2 cellular contexts compared by ENCODE assay signal in the genomic region with DNA sequence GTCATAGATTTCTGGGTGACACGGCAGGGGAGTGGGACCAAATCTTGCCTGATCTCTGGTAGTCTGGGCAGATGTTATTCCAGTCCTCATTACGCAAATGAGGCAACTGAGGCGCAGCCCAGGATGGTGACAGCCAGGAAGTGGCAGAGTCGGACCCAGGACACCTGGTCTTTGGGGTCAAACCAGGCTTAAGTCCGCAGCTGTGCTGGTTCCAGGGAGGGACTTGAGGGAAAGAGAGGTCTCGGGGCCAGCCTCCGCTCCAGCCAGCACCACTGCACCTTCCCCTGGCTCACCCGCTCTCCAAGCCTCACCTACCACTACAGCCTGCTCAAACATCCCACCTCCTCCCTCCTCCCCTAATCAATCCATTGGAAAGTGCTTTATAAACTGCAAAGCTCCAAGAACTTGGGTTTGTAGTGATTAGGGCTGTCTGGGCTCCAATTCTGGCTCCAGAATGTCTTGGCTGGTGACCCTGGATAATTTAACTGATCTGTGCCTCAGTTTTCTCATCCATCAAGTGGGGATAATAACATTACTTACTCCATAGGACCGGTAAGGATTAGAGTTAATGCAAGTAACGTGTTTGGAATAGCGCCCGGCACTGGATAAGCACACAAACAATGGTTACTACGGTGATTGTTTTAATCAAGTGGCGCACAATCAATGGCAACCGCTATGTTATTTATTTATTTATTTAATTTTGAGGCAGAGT.
TF ChIP-seq lines count a peak whose summit lies in the region.

No MANE protein-coding gene starts in this region.

TF ChIP-seq in H1, 55 proteins besides CTCF, POLR2A, EP300 and RAD21:
- TF ChIP-seq POLR2AphosphoS5 (IDR thresholded peaks at IDR 0.05; ENCODE audit: low read depth, low read length) (peak; percentile 47; the same call in 1 of the 2 replicates), TAF7 (optimal IDR thresholded peaks at IDR 0.05; ENCODE audit: borderline replicate concordance, low read depth, low read length) (peak; percentile 72), SRF (IDR thresholded peaks at IDR 0.05; ENCODE audit: low read depth, low read length) (no peak), KDM1A (IDR thresholded peaks at IDR 0.05; ENCODE audit: borderline replicate concordance, low read length) (peak; percentile 88)
TF ChIP-seq in H1: peak in this region for 3.

TF ChIP-seq in HepG2, 621 proteins besides CTCF, POLR2A, EP300 and RAD21:
- TF ChIP-seq ZNF629 (CRISPR knock-in tag; conservative IDR thresholded peaks at IDR 0.05) (0 out of 2 replicates have a peak, but pooled peaks have one; percentile 51), ZNF253 (CRISPR knock-in tag; IDR thresholded peaks at IDR 0.05; ENCODE audit: borderline replicate concordance) (no peak)
